ENCODE assay signal across 8 cellular contexts in genomic region chr7:107743567-107744344, GRCh38. TPM values are rescaled to one million over a fixed set of nuclear protein-coding genes. Genes with fewer than 3 reads are reported as not detected.
DNase-seq lines count a peak whose midpoint lies in the region; ATAC-seq and TF ChIP-seq lines count a peak whose summit lies in the region.

Gene CBLL1 (plus strand): TSS chr7:107744142. CDS start chr7:107744164, 22 bp downstream.

- H3K27ac ChIP-seq in epithelial cell of prostate, result peak within 1 kb of the TSS; percentile 88

- peak; percentile 30 for TF ChIP-seq CTCF in mucosa of descending colon (IDR thresholded peaks at IDR 0.05)

- ATAC-seq in GM21529 (IDR thresholded peaks at IDR 0.05; ENCODE audit: unreplicated experiment), result peak; percentile 89
- ATAC-seq in mucosa of descending colon, result peak; percentile 95

- no peaks in the 10 kb centered on the region for H3K36me3 Mint-ChIP-seq in IgD-negative memory B cell

- peaks cover 40 to 43% (median 40%) of the 10 kb centered on the region in 3 donors for H3K4me1 Mint-ChIP-seq in IgD-negative memory B cell

- H3K9me3 ChIP-seq in mucosa of descending colon, result no peaks in the 10 kb centered on the region

- H3K4me3 ChIP-seq in mucosa of descending colon, result peak within 1 kb of the TSS; percentile 76

- H3K4me3 Mint-ChIP-seq in IgD-negative memory B cell, result peak within 1 kb of the TSS; percentile 97 to 100 (median 98)

- intact Hi-C loops in mucosa of descending colon (cut with DNase I, micrococcal nuclease), result loop anchor here (10.0 kb wide), 1 partner anchor 131 kb away; no protein-coding TSS in a partner anchor

- peak; percentile 95 for DNase-seq in DMS153 treated with DMSO at 0.1 percent for 48 hours (lab: John Stamatoyannopoulos, UW; ENCODE audit: unreplicated experiment)
- peak; percentile 95 for DNase-seq in OCI-M1 (lab: John Stamatoyannopoulos, UW)
- DNase-seq in activated T-cell treated with anti-CD3 and anti-CD28 coated beads for 4 hours, result peak; percentile 97
- peak; percentile 72 for DNase-seq in epithelial cell of prostate (ENCODE audit: low read depth, low spot score)
- DNase-seq in mucosa of descending colon, result peak; percentile 97 to 98 (median 98)
- peak; percentile 98 for DNase-seq in stimulated activated CD8-positive, alpha-beta memory T cell treated with anti-CD3 and anti-CD28 coated beads, Interleukin-4, amount 100 ng/mL, for 24 hours (ENCODE audit: low read depth)

- H3K4me1 ChIP-seq in mucosa of descending colon (ENCODE audit: low read depth), result peaks cover 26% of the 10 kb centered on the region

- H3K36me3 ChIP-seq in mucosa of descending colon (ENCODE audit: low read depth), result no peaks in the 10 kb centered on the region

- H3K27ac Mint-ChIP-seq in IgD-negative memory B cell, result peak within 1 kb of the TSS; percentile 96 to 100 (median 97)

- H3K27me3 Mint-ChIP-seq in IgD-negative memory B cell, result no peaks in the 10 kb centered on the region

- no peaks in the 10 kb centered on the region for H3K9me3 Mint-ChIP-seq in IgD-negative memory B cell

RNA-seq across cellular contexts. Expression of gene CBLL1, which starts in this region (rescaled TPM):
- 74.9 TPM for polyA plus RNA-seq in IgD-negative memory B cell
- 10 to 100 TPM; 24.1 to 28.9 (median 25.4) TPM for total RNA-seq in mucosa of descending colon

Comparison
In these comparisons a context has a peak if more than half of its experiments do, and no peak if none do; other contexts are left out.
1. Peak in every context shown above with its lines: DNase-seq, ATAC-seq, H3K4me3 ChIP-seq and H3K27ac ChIP-seq.